20 cellular contexts compared by ENCODE assay signal in genomic region chr14:94000986-94001385, GRCh38. TPM values are rescaled to one million over a fixed set of nuclear protein-coding genes. Genes with fewer than 3 reads are reported as not detected.
DNase-seq lines count a peak whose midpoint lies in the region; ATAC-seq, FAIRE-seq and TF ChIP-seq lines count a peak whose summit lies in the region.
"Had no signal": no experiment of that assay in that cellular context is flagged by ENCODE, and none has a peak within 500 bp of the region (broad histone marks: within the 10 kb centered on the region; RNA-seq: fewer than 3 reads in every experiment).

No MANE protein-coding gene starts in this region.

- no peak for TF ChIP-seq CTCF in HepG2 (CRISPR knock-in tag; IDR thresholded peaks at IDR 0.05)
- no peak for TF ChIP-seq CTCF in right lobe of liver (IDR thresholded peaks at IDR 0.05)
- no peak for TF ChIP-seq CTCF in testis (IDR thresholded peaks at IDR 0.05)
- TF ChIP-seq CTCF in BE2C (IDR thresholded peaks at IDR 0.05; ENCODE audit: low read depth, low read length), result no peak

- POLR2A ChIA-PET in HepG2 (lab: Yijun Ruan, JAX), result interaction anchor here (1.1 to 1.8 kb wide), 4 partner anchors 21 to 61 kb away, joined by 3 to 7 read pairs (median 5); no protein-coding TSS in a partner anchor

- H3K27ac ChIP-seq in HepG2 (ENCODE audit: extremely low read length, insufficient read depth, low read length) (no peak overlapping the region), right lobe of liver (no peak overlapping the region), SJCRH30 (no peak overlapping the region), muscle layer of colon (ENCODE audit: low read depth, low read length) (peak overlapping the region; percentile 22), testis (no peak overlapping the region)
- H3K27ac ChIP-seq: ascending aorta, cardiac muscle cell, left ventricle myocardium inferior, prostate gland, SJSA1 had no signal

- TF ChIP-seq POLR2A in HepG2 (IDR thresholded peaks at IDR 0.05; ENCODE audit: insufficient read depth in 1 of 2, low read depth in 2 of 2, low read length in 2 of 2) (no peak), right lobe of liver (IDR thresholded peaks at IDR 0.05) (no peak), testis (IDR thresholded peaks at IDR 0.05) (no peak)

- ATAC-seq in HepG2 (no peak; the same call in 2 of the 3 replicates), right lobe of liver (no peak), HG02852 (IDR thresholded peaks at IDR 0.05; ENCODE audit: unreplicated experiment) (no peak)

- H3K9ac ChIP-seq in HepG2 (ENCODE audit: insufficient read depth, low read depth, low read length) (no peak overlapping the region), muscle layer of colon (ENCODE audit: low read length) (no peak overlapping the region)

- H2AFZ ChIP-seq in HepG2 (ENCODE audit: low read length), result no peak overlapping the region

- H4K20me1 ChIP-seq in HepG2 (ENCODE audit: insufficient read depth, low read length), result no peaks in the 10 kb centered on the region

- H3K36me3 ChIP-seq in HepG2 (replicated peaks in 1 of 2; ENCODE audit: control insufficient read depth in 1 of 2, insufficient read depth in 2 of 2, low read length in 2 of 2) (no peaks in the 10 kb centered on the region), right lobe of liver (no peaks in the 10 kb centered on the region), SJCRH30 (no peaks in the 10 kb centered on the region), muscle layer of colon (ENCODE audit: insufficient read depth, low read length) (no peaks in the 10 kb centered on the region), testis (ENCODE audit: low read depth, missing control alignments) (no peaks in the 10 kb centered on the region), BE2C (no peaks in the 10 kb centered on the region)
- H3K36me3 ChIP-seq: ascending aorta, cardiac muscle cell, left ventricle myocardium inferior, prostate gland, SJSA1, transverse colon had no signal

- TF ChIP-seq RAD21 in HepG2 (CRISPR knock-in tag; IDR thresholded peaks at IDR 0.05), result no peak

- H3K9me3 ChIP-seq in HepG2 (ENCODE audit: low read length), result no peaks in the 10 kb centered on the region
- no peaks in the 10 kb centered on the region for H3K9me3 ChIP-seq in right lobe of liver
- H3K9me3 ChIP-seq in SJCRH30 (replicated peaks), result no peaks in the 10 kb centered on the region
- H3K9me3 ChIP-seq in muscle layer of colon (ENCODE audit: low read length), result no peaks in the 10 kb centered on the region
- no peaks in the 10 kb centered on the region for H3K9me3 ChIP-seq in testis
- no peaks in the 10 kb centered on the region for H3K9me3 ChIP-seq in BE2C
- H3K9me3 ChIP-seq: ascending aorta, left ventricle myocardium inferior, prostate gland, SJSA1, transverse colon had no signal

- BruUV-seq in HepG2 (replicated peaks; lab: Mats Ljungman, UMichigan), result no TSS peak

- peak overlapping the region in 1 of 3 experiments; percentile 54; a peak in 1 of 6 replicates for H3K4me3 ChIP-seq in HepG2 (replicated peaks in 1 of 3; ENCODE audit: insufficient read depth in 1 of 3, low read depth in 2 of 3, low read length in 3 of 3)
- no peak overlapping the region for H3K4me3 ChIP-seq in right lobe of liver
- no peak overlapping the region for H3K4me3 ChIP-seq in SJCRH30
- peak overlapping the region in 1 of 2 donors; percentile 39 for H3K4me3 ChIP-seq in muscle layer of colon (ENCODE audit: low read depth in 1 of 2, low read length in 2 of 2)
- H3K4me3 ChIP-seq in testis, result peak overlapping the region; percentile 5 to 23
- H3K4me3 ChIP-seq in BE2C (ENCODE audit: low read depth, low read length), result no peak overlapping the region
- H3K4me3 ChIP-seq: ascending aorta, cardiac muscle cell, left ventricle myocardium inferior, prostate gland, SJSA1, transverse colon had no signal

- no peak for DNase-seq in HepG2 (ENCODE audit: low spot score)
- DNase-seq in right lobe of liver, result no peak
- peak; percentile 48 to 77 for DNase-seq in SJCRH30
- peak; percentile 34 for DNase-seq in testis
- no peak for DNase-seq in anterior cingulate cortex (lab: John Stamatoyannopoulos, UW)
- DNase-seq in BE2C, result no peak

- intact Hi-C loops in HepG2 (cut with micrococcal nuclease; ENCODE audit: unreplicated experiment) (loop anchor here (1.0 kb wide), 2 partner anchors 16 to 60 kb away; no protein-coding TSS in a partner anchor), right lobe of liver (cut with DNase I) (no loop called here), testis (cut with DNase I; ENCODE audit: low total_unique reads) (loop anchor here (5.0 kb wide), 1 partner anchor 64 kb away; no protein-coding TSS in a partner anchor)

- H3K4me1 ChIP-seq in HepG2 (ENCODE audit: insufficient read depth, low read length) (peaks cover 76% of the 10 kb centered on the region), right lobe of liver (no peaks in the 10 kb centered on the region), SJCRH30 (peaks cover 8% of the 10 kb centered on the region), muscle layer of colon (ENCODE audit: insufficient read depth, low read length) (peaks cover 8% of the 10 kb centered on the region), testis (peaks cover 9% of the 10 kb centered on the region), BE2C (no peaks in the 10 kb centered on the region)
- H3K4me1 ChIP-seq: prostate gland, SJSA1 had no signal

- H3K79me2 ChIP-seq in HepG2 (ENCODE audit: insufficient read depth, low read length), result no peaks in the 10 kb centered on the region

- FAIRE-seq in HepG2 (lab: Jason Lieb, UNC), result no peak
- FAIRE-seq: colon, RCC 7860 had no signal

- H3K27me3 ChIP-seq in HepG2 (ENCODE audit: control insufficient read depth in 1 of 2, insufficient read depth in 2 of 2, low read length in 2 of 2) (peaks cover 0 to 21% of the 10 kb centered on the region in 2 experiments; a peak in 4 of 5 replicates), right lobe of liver (no peaks in the 10 kb centered on the region), SJCRH30 (no peaks in the 10 kb centered on the region), muscle layer of colon (ENCODE audit: control insufficient read depth in 1 of 2, insufficient read depth in 2 of 2, low read length in 2 of 2) (no peaks in the 10 kb centered on the region), testis (no peaks in the 10 kb centered on the region), BE2C (no peaks in the 10 kb centered on the region)
- H3K27me3 ChIP-seq: ascending aorta, cardiac muscle cell, SJSA1, transverse colon had no signal

- 14% methylated on average over 1 of the region's 14 CpGs for WGBS in HepG2 (ENCODE audit: low lambda C conversion rate)
- no CpG with 5 or more reads among the region's 14 CpGs for WGBS in right lobe of liver (ENCODE audit: insufficient coverage, low coverage, low lambda C conversion rate, missing lambda C conversion rate)
- WGBS in testis, 2 donors, result 7 to 18% methylated on average over 5 to 14 of the region's 14 CpGs

- in situ Hi-C loops in HepG2 (cut with HindIII; ENCODE audit: extremely low pct_ligation_motif_present, low pct_unique_long_range_greater_than_20kb), result loop anchor here (5.0 kb wide), 1 partner anchor 59 kb away; no protein-coding TSS in a partner anchor

- TF ChIP-seq EP300 in HepG2 (IDR thresholded peaks at IDR 0.05; ENCODE audit: low read depth in 2 of 2, low read length in 2 of 2), result no peak
- TF ChIP-seq EP300 in HepG2 (CRISPR knock-in tag; IDR thresholded peaks at IDR 0.05; ENCODE audit: borderline replicate concordance), result no peak

- CTCF ChIA-PET in HepG2 (lab: Yijun Ruan, JAX; ENCODE audit: low intra/inter-chr PET ratio, low total read pairs), result interaction anchor here (0.8 to 1.5 kb wide), 4 partner anchors 16 to 62 kb away, joined by 3 to 17 read pairs (median 8); no protein-coding TSS in a partner anchor

- peak overlapping the region; percentile 55 for H3K4me2 ChIP-seq in HepG2 (ENCODE audit: low read depth, low read length)

RNA-seq across cellular contexts. Expression of gene CCDC197, which starts 3.9 kb away (rescaled TPM):
- total RNA-seq in HepG2 (2016; rRNA removed; fragmentation: Illumina TruSeq; extraction: Trizol), result 0.11 TPM in 1 of 2 replicates, not detected in the other
- not detected in 2 replicates for total RNA-seq in HepG2 (2016; cell fraction: cytosol; rRNA removed; fragmentation: Illumina TruSeq; extraction: Trizol; ENCODE audit: low read depth)
- not detected in 2 replicates for total RNA-seq in HepG2 (2016; cell fraction: insoluble cytoplasmic fraction; rRNA removed; fragmentation: Illumina TruSeq; extraction: Trizol)
- not detected in 2 replicates for total RNA-seq in HepG2 (2016; cell fraction: membrane; rRNA removed; fragmentation: Illumina TruSeq; extraction: Trizol)
- total RNA-seq in HepG2 (2016; cell fraction: nucleus; rRNA removed; fragmentation: Illumina TruSeq; extraction: Trizol), result not detected in 2 replicates
- 0.13 TPM in 1 of 2 replicates, not detected in the other for polyA plus RNA-seq in HepG2 (2011; rRNA removed)
- polyA plus RNA-seq in HepG2 (2011; cell fraction: cytosol; rRNA removed), result not detected in 2 replicates
- 0.17 TPM in 1 of 2 replicates, not detected in the other for polyA plus RNA-seq in HepG2 (2011; cell fraction: nucleus; rRNA removed)
- polyA plus RNA-seq in HepG2 (2012), result 0.11 TPM in 1 of 2 replicates, not detected in the other
- not detected in 2 replicates for polyA plus RNA-seq in HepG2 (2016; cell fraction: cytosol; fragmentation: Illumina TruSeq; extraction: Trizol; ENCODE audit: low read depth)
- not detected in 2 replicates for polyA plus RNA-seq in HepG2 (2016; cell fraction: insoluble cytoplasmic fraction; fragmentation: Illumina TruSeq; extraction: Trizol; ENCODE audit: low read depth)
- 0.16 TPM in 1 of 2 replicates, not detected in the other for polyA plus RNA-seq in HepG2 (2016; cell fraction: membrane; fragmentation: Illumina TruSeq; extraction: Trizol; ENCODE audit: low read depth)
- polyA plus RNA-seq in HepG2 (2016; cell fraction: nucleus; fragmentation: Illumina TruSeq; extraction: Trizol; ENCODE audit: insufficient read depth, low read depth), result 0.33 TPM in 1 of 2 replicates, not detected in the other
- 0.20 TPM in 1 of 2 replicates, not detected in the other for polyA minus RNA-seq in HepG2 (2011; rRNA and poly(A)+ RNA removed; ENCODE audit: low replicate concordance)
- not detected in 2 replicates for polyA minus RNA-seq in HepG2 (2011; cell fraction: cytosol; rRNA and poly(A)+ RNA removed)
- not detected in 2 replicates for polyA minus RNA-seq in HepG2 (2011; cell fraction: nucleus; rRNA and poly(A)+ RNA removed)
- not detected for total RNA-seq in right lobe of liver
- not detected in 2 replicates for total RNA-seq in SJCRH30 (2014; rRNA removed; shearing (Covaris generic))
- 10 to 100 TPM in 1 of 2 donors, 1 to 10 TPM in 1; 5.6 to 20.7 TPM for total RNA-seq in testis
- 31.0 TPM for polyA plus RNA-seq in testis (ENCODE audit: insufficient read depth, low read depth, low replicate concordance)
- not detected for polyA plus RNA-seq in BE2C (2012; ENCODE audit: insufficient read depth, insufficient read length, low read depth)
- total RNA-seq: ascending aorta; cardiac muscle cell; endothelial cell of umbilical vein; H7; naive thymus-derived CD4-positive, alpha-beta T cell; prostate gland; SJSA1; skeletal muscle tissue; transverse colon had no signal
- polyA plus RNA-seq: cardiac muscle cell; endothelial cell of umbilical vein; naive thymus-derived CD4-positive, alpha-beta T cell had no signal

RNA-seq across cellular contexts. Expression of gene ASB2, which starts 24.6 kb away (rescaled TPM):
- total RNA-seq in HepG2 (2016; rRNA removed; fragmentation: Illumina TruSeq; extraction: Trizol), result 0.46 and 0.82 TPM in 2 replicates
- 0.26 and 0.40 TPM in 2 replicates for total RNA-seq in HepG2 (2016; cell fraction: cytosol; rRNA removed; fragmentation: Illumina TruSeq; extraction: Trizol; ENCODE audit: low read depth)
- total RNA-seq in HepG2 (2016; cell fraction: insoluble cytoplasmic fraction; rRNA removed; fragmentation: Illumina TruSeq; extraction: Trizol), result 0.62 and 0.93 TPM in 2 replicates
- total RNA-seq in HepG2 (2016; cell fraction: membrane; rRNA removed; fragmentation: Illumina TruSeq; extraction: Trizol), result 0.37 and 0.83 TPM in 2 replicates
- total RNA-seq in HepG2 (2016; cell fraction: nucleus; rRNA removed; fragmentation: Illumina TruSeq; extraction: Trizol), result 1.1 and 1.3 TPM in 2 replicates
- polyA plus RNA-seq in HepG2 (2011; rRNA removed), result 4.1 and 4.5 TPM in 2 replicates
- polyA plus RNA-seq in HepG2 (2011; cell fraction: cytosol; rRNA removed), result 4.5 and 6.1 TPM in 2 replicates
- 9.6 and 13.9 TPM in 2 replicates for polyA plus RNA-seq in HepG2 (2011; cell fraction: nucleus; rRNA removed)
- polyA plus RNA-seq in HepG2 (2012), result 0.48 and 0.80 TPM in 2 replicates
- polyA plus RNA-seq in HepG2 (2016; cell fraction: cytosol; fragmentation: Illumina TruSeq; extraction: Trizol; ENCODE audit: low read depth), result 0.21 and 0.37 TPM in 2 replicates
- 0.58 and 0.71 TPM in 2 replicates for polyA plus RNA-seq in HepG2 (2016; cell fraction: insoluble cytoplasmic fraction; fragmentation: Illumina TruSeq; extraction: Trizol; ENCODE audit: low read depth)
- 0.35 and 0.43 TPM in 2 replicates for polyA plus RNA-seq in HepG2 (2016; cell fraction: membrane; fragmentation: Illumina TruSeq; extraction: Trizol; ENCODE audit: low read depth)
- 1.0 and 1.6 TPM in 2 replicates for polyA plus RNA-seq in HepG2 (2016; cell fraction: nucleus; fragmentation: Illumina TruSeq; extraction: Trizol; ENCODE audit: insufficient read depth, low read depth)
- polyA minus RNA-seq in HepG2 (2011; rRNA and poly(A)+ RNA removed; ENCODE audit: low replicate concordance), result 14.4 TPM in 1 of 2 replicates, not detected in the other
- 3.1 and 3.4 TPM in 2 replicates for polyA minus RNA-seq in HepG2 (2011; cell fraction: cytosol; rRNA and poly(A)+ RNA removed)
- 3.7 and 6.6 TPM in 2 replicates for polyA minus RNA-seq in HepG2 (2011; cell fraction: nucleus; rRNA and poly(A)+ RNA removed)
- total RNA-seq in right lobe of liver, result under 1 TPM; 0.20 to 0.59 (median 0.28) TPM
- 2.3 and 2.4 TPM in 2 replicates for total RNA-seq in SJCRH30 (2014; rRNA removed; shearing (Covaris generic))
- 1 to 10 TPM; 3.7 to 4.3 TPM for total RNA-seq in testis
- 3.5 TPM for polyA plus RNA-seq in testis (ENCODE audit: insufficient read depth, low read depth, low replicate concordance)
- not detected for polyA plus RNA-seq in BE2C (2012; ENCODE audit: insufficient read depth, insufficient read length, low read depth)
- total RNA-seq: endothelial cell of umbilical vein had no signal
- polyA plus RNA-seq: endothelial cell of umbilical vein; naive thymus-derived CD4-positive, alpha-beta T cell had no signal

RNA-seq across cellular contexts. Expression of gene OTUB2, which starts 25.2 kb away (rescaled TPM):
- total RNA-seq in HepG2 (2016; rRNA removed; fragmentation: Illumina TruSeq; extraction: Trizol) (2.2 and 2.4 TPM in 2 replicates), right lobe of liver (1 to 10 TPM in 2 of 6 experiments, under 1 TPM in 4; 0.59 to 3.7 (median 0.85) TPM), testis (10 to 100 TPM in 1 of 2 donors, 1 to 10 TPM in 1; 8.4 to 19.3 TPM)
- 0.30 and 0.44 TPM in 2 replicates for total RNA-seq in HepG2 (2016; cell fraction: cytosol; rRNA removed; fragmentation: Illumina TruSeq; extraction: Trizol; ENCODE audit: low read depth)
- total RNA-seq in HepG2 (2016; cell fraction: insoluble cytoplasmic fraction; rRNA removed; fragmentation: Illumina TruSeq; extraction: Trizol), result 1.8 and 1.9 TPM in 2 replicates
- total RNA-seq in HepG2 (2016; cell fraction: membrane; rRNA removed; fragmentation: Illumina TruSeq; extraction: Trizol), result 1.2 and 1.4 TPM in 2 replicates
- 2.6 and 3.1 TPM in 2 replicates for total RNA-seq in HepG2 (2016; cell fraction: nucleus; rRNA removed; fragmentation: Illumina TruSeq; extraction: Trizol)
- polyA plus RNA-seq in HepG2 (2011; rRNA removed) (2.4 and 3.0 TPM in 2 replicates), testis (ENCODE audit: insufficient read depth, low read depth, low replicate concordance) (16.8 TPM)
- 2.3 and 2.6 TPM in 2 replicates for polyA plus RNA-seq in HepG2 (2011; cell fraction: cytosol; rRNA removed)
- 3.9 and 4.1 TPM in 2 replicates for polyA plus RNA-seq in HepG2 (2011; cell fraction: nucleus; rRNA removed)
- 1.4 and 1.9 TPM in 2 replicates for polyA plus RNA-seq in HepG2 (2012)
- 0.21 and 0.70 TPM in 2 replicates for polyA plus RNA-seq in HepG2 (2016; cell fraction: cytosol; fragmentation: Illumina TruSeq; extraction: Trizol; ENCODE audit: low read depth)
- polyA plus RNA-seq in HepG2 (2016; cell fraction: insoluble cytoplasmic fraction; fragmentation: Illumina TruSeq; extraction: Trizol; ENCODE audit: low read depth), result 2.0 and 2.3 TPM in 2 replicates
- polyA plus RNA-seq in HepG2 (2016; cell fraction: membrane; fragmentation: Illumina TruSeq; extraction: Trizol; ENCODE audit: low read depth), result 0.58 and 1.0 TPM in 2 replicates
- 2.1 and 2.3 TPM in 2 replicates for polyA plus RNA-seq in HepG2 (2016; cell fraction: nucleus; fragmentation: Illumina TruSeq; extraction: Trizol; ENCODE audit: insufficient read depth, low read depth)
- polyA minus RNA-seq in HepG2 (2011; rRNA and poly(A)+ RNA removed; ENCODE audit: low replicate concordance), result 0.49 and 8.2 TPM in 2 replicates
- 3.3 and 4.7 TPM in 2 replicates for polyA minus RNA-seq in HepG2 (2011; cell fraction: cytosol; rRNA and poly(A)+ RNA removed)
- polyA minus RNA-seq in HepG2 (2011; cell fraction: nucleus; rRNA and poly(A)+ RNA removed), result 10.0 and 11.3 TPM in 2 replicates
- total RNA-seq in SJCRH30 (2014; rRNA removed; shearing (Covaris generic)), result 0.51 and 0.55 TPM in 2 replicates
- 1.3 TPM for polyA plus RNA-seq in BE2C (2012; ENCODE audit: insufficient read depth, insufficient read length, low read depth)

Comparison
In these comparisons a context has a peak if more than half of its experiments do, and no peak if none do; other contexts are left out.
1. intact Hi-C loops: an anchor here in HepG2 (1.0 kb wide) and testis (5.0 kb wide); none called in right lobe of liver.
2. DNase-seq: peak in SJCRH30 (2 of 2) and testis (single experiment); none in HepG2 (single experiment), right lobe of liver (0 of 3), anterior cingulate cortex (0 of 58) and BE2C (single experiment).
3. H3K4me3 ChIP-seq: peak in testis (2 of 2); none in right lobe of liver (0 of 3), SJCRH30 (single experiment) and BE2C (single experiment).